9 cellular contexts compared by ENCODE assay signal in genomic region chr14:91249841-91250616, GRCh38. TPM values are rescaled to one million over a fixed set of nuclear protein-coding genes. Genes with fewer than 3 reads are reported as not detected.
DNase-seq lines count a peak whose midpoint lies in the region; ATAC-seq and TF ChIP-seq lines count a peak whose summit lies in the region.
"Had no signal": no experiment of that assay in that cellular context is flagged by ENCODE, and none has a peak within 500 bp of the region (broad histone marks: within the 10 kb centered on the region; RNA-seq: fewer than 3 reads in every experiment).

No MANE protein-coding gene starts in this region.

- ATAC-seq in GM18907 (IDR thresholded peaks at IDR 0.05; ENCODE audit: unreplicated experiment) (peak; percentile 91), HG02981 (IDR thresholded peaks at IDR 0.05; ENCODE audit: unreplicated experiment) (peak; percentile 85)
- ATAC-seq: left colon had no signal

- no peak for TF ChIP-seq CTCF in kidney epithelial cell (IDR thresholded peaks at IDR 0.05; ENCODE audit: insufficient read depth, low read length, poor library complexity, severe bottlenecking)

- H3K4me3 ChIP-seq in kidney epithelial cell (ENCODE audit: low read depth, low read length) = no peak overlapping the region

- DNase-seq in DMS53 (lab: John Stamatoyannopoulos, UW) (peak; percentile 95), NCI-H1930 (lab: John Stamatoyannopoulos, UW) (peak; percentile 61 to 71), UCSD-AML1 (lab: John Stamatoyannopoulos, UW; ENCODE audit: unreplicated experiment) (peak; percentile 76), kidney epithelial cell (ENCODE audit: low read depth) (peak; percentile 93), HCEC 1CT (no peak), amygdala (lab: John Stamatoyannopoulos, UW) (no peak)

- peaks cover 3% of the 10 kb centered on the region for H3K27me3 ChIP-seq in kidney epithelial cell (ENCODE audit: control insufficient read depth, insufficient read depth, low read length)

- H3K36me3 ChIP-seq in kidney epithelial cell (ENCODE audit: control insufficient read depth, insufficient read depth, low read length) = no peaks in the 10 kb centered on the region

RNA-seq across cellular contexts. Expression of gene GPR68, which starts 5.5 kb away (rescaled TPM):
- total RNA-seq in kidney epithelial cell = 3.4 and 4.7 TPM in 2 replicates

Comparison
In these comparisons a context has a peak if more than half of its experiments do, and no peak if none do; other contexts are left out.
1. DNase-seq: peak in DMS53 (single experiment), NCI-H1930 (2 of 2), UCSD-AML1 (single experiment) and kidney epithelial cell (single experiment); none in HCEC 1CT (single experiment) and amygdala (0 of 56).